1 cellular context compared by ENCODE assay signal in the genomic region with DNA sequence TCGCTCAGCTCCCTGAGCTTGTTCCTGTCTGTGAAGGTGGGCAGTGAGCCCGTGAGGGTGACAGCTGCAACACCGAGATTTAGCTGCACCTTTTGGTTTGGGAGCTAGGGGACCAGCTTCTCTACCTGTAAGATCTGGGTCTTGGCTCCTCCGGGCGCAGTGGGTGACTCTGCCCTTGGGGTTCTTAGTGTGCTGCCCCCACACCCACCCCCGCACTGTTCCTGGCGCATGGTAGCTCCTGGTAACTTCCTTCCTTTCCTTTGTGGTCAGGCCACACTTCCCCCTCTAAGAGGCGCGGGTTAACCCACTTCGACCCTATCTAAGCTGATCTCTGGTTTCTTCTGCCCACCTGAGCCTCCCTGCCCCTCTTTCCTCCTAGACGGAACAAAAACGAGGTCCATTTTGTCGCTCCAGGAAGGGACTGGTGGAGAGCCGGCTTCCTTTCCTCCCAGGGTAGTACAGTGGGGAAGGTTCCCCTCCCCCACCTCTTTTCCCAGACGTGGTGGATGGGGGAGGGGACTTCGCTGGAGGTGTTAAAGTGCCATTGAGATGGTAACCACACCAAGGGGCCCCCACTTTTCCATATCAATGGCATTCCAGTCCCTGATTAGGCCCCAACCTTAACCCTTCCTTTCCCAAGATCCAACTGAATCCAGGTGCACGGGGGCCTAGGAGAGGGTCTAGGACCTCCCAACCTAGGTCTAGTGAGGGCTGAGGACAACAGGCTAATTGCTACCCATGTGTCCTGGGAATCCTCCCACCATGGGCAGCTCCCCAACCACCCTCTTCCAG.
TF ChIP-seq lines count a peak whose summit lies in the region.

No MANE protein-coding gene starts in this region.

TF ChIP-seq in K562, 482 proteins besides CTCF, POLR2A, EP300 and RAD21 (continued from another document and continues in another):
- TF ChIP-seq, protein P1, sequence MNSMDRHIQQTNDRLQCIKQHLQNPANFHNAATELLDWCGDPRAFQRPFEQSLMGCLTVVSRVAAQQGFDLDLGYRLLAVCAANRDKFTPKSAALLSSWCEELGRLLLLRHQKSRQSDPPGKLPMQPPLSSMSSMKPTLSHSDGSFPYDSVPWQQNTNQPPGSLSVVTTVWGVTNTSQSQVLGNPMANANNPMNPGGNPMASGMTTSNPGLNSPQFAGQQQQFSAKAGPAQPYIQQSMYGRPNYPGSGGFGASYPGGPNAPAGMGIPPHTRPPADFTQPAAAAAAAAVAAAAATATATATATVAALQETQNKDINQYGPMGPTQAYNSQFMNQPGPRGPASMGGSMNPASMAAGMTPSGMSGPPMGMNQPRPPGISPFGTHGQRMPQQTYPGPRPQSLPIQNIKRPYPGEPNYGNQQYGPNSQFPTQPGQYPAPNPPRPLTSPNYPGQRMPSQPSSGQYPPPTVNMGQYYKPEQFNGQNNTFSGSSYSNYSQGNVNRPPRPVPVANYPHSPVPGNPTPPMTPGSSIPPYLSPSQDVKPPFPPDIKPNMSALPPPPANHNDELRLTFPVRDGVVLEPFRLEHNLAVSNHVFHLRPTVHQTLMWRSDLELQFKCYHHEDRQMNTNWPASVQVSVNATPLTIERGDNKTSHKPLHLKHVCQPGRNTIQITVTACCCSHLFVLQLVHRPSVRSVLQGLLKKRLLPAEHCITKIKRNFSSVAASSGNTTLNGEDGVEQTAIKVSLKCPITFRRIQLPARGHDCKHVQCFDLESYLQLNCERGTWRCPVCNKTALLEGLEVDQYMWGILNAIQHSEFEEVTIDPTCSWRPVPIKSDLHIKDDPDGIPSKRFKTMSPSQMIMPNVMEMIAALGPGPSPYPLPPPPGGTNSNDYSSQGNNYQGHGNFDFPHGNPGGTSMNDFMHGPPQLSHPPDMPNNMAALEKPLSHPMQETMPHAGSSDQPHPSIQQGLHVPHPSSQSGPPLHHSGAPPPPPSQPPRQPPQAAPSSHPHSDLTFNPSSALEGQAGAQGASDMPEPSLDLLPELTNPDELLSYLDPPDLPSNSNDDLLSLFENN (IDR thresholded peaks at IDR 0.05; ENCODE audit: low read depth in 2 of 2, low read length in 2 of 2) = 0 out of 4 replicates have a peak, but pooled peaks of 1 of the 2 experiments have one; percentile 11
- TF ChIP-seq CTBP1 (IDR thresholded peaks at IDR 0.05; ENCODE audit: borderline replicate concordance) (peak; percentile 73), GABPA (tag; conservative IDR thresholded peaks at IDR 0.05; ENCODE audit: low read depth) (peak; percentile 84), ZNF133 (CRISPR knock-in tag; IDR thresholded peaks at IDR 0.05) (no peak), EHMT2 (IDR thresholded peaks at IDR 0.05) (peak; percentile 23; the same call in 1 of the 2 replicates), ZNF79 (CRISPR knock-in tag; IDR thresholded peaks at IDR 0.05; ENCODE audit: low read depth) (no peak), TAF15 (IDR thresholded peaks at IDR 0.05; ENCODE audit: low read depth, low read length) (no peak), RCOR1 (IDR thresholded peaks at IDR 0.05; ENCODE audit: borderline replicate concordance in 1 of 2, low read depth in 2 of 2, low read length in 2 of 2) (0 out of 4 replicates have a peak, but pooled peaks of 1 of the 2 experiments have one; percentile 6), FOS (IDR thresholded peaks at IDR 0.05; ENCODE audit: extremely low read depth, insufficient read length) (no peak), ZNF146 (CRISPR knock-in tag; IDR thresholded peaks at IDR 0.05; ENCODE audit: unreplicated experiment) (no peak), SETDB1 (IDR thresholded peaks at IDR 0.05; ENCODE audit: low read length) (no peak), MTA3 (IDR thresholded peaks at IDR 0.05; ENCODE audit: borderline replicate concordance) (peak; percentile 82), POLR2G (IDR thresholded peaks at IDR 0.05; ENCODE audit: low read depth, low read length) (peak; percentile 25; the same call in 1 of the 2 replicates), CBX1 (IDR thresholded peaks at IDR 0.05; ENCODE audit: low read depth) (no peak), ZNF12 (CRISPR knock-in tag; IDR thresholded peaks at IDR 0.05) (no peak), HDGF (IDR thresholded peaks at IDR 0.05) (peak; percentile 19; the same call in 1 of the 2 replicates), JUNB (CRISPR knock-in tag; conservative IDR thresholded peaks at IDR 0.05) (no peak), NFATC3 (IDR thresholded peaks at IDR 0.05) (no peak), KHSRP (IDR thresholded peaks at IDR 0.05) (no peak), MTA2 (IDR thresholded peaks at IDR 0.05; ENCODE audit: low read depth) (no peak), PYGO2 (tag; IDR thresholded peaks at IDR 0.05) (no peak), SMC3 (conservative IDR thresholded peaks at IDR 0.05; ENCODE audit: insufficient read depth, low read depth, low read length) (no peak)
- TF ChIP-seq, protein P2, sequence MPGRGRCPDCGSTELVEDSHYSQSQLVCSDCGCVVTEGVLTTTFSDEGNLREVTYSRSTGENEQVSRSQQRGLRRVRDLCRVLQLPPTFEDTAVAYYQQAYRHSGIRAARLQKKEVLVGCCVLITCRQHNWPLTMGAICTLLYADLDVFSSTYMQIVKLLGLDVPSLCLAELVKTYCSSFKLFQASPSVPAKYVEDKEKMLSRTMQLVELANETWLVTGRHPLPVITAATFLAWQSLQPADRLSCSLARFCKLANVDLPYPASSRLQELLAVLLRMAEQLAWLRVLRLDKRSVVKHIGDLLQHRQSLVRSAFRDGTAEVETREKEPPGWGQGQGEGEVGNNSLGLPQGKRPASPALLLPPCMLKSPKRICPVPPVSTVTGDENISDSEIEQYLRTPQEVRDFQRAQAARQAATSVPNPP (IDR thresholded peaks at IDR 0.05; ENCODE audit: borderline replicate concordance, insufficient read depth, insufficient read length) = no peak
- TF ChIP-seq, protein P3, sequence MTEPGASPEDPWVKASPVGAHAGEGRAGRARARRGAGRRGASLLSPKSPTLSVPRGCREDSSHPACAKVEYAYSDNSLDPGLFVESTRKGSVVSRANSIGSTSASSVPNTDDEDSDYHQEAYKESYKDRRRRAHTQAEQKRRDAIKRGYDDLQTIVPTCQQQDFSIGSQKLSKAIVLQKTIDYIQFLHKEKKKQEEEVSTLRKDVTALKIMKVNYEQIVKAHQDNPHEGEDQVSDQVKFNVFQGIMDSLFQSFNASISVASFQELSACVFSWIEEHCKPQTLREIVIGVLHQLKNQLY (CRISPR knock-in tag; conservative IDR thresholded peaks at IDR 0.05) = no peak
- TF ChIP-seq, protein P4, sequence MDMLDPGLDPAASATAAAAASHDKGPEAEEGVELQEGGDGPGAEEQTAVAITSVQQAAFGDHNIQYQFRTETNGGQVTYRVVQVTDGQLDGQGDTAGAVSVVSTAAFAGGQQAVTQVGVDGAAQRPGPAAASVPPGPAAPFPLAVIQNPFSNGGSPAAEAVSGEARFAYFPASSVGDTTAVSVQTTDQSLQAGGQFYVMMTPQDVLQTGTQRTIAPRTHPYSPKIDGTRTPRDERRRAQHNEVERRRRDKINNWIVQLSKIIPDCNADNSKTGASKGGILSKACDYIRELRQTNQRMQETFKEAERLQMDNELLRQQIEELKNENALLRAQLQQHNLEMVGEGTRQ (CRISPR knock-in tag; IDR thresholded peaks at IDR 0.05) = no peak
- TF ChIP-seq, protein P5, sequence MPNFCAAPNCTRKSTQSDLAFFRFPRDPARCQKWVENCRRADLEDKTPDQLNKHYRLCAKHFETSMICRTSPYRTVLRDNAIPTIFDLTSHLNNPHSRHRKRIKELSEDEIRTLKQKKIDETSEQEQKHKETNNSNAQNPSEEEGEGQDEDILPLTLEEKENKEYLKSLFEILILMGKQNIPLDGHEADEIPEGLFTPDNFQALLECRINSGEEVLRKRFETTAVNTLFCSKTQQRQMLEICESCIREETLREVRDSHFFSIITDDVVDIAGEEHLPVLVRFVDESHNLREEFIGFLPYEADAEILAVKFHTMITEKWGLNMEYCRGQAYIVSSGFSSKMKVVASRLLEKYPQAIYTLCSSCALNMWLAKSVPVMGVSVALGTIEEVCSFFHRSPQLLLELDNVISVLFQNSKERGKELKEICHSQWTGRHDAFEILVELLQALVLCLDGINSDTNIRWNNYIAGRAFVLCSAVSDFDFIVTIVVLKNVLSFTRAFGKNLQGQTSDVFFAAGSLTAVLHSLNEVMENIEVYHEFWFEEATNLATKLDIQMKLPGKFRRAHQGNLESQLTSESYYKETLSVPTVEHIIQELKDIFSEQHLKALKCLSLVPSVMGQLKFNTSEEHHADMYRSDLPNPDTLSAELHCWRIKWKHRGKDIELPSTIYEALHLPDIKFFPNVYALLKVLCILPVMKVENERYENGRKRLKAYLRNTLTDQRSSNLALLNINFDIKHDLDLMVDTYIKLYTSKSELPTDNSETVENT (CRISPR knock-in tag; IDR thresholded peaks at IDR 0.05) = no peak
- TF ChIP-seq, protein P6, sequence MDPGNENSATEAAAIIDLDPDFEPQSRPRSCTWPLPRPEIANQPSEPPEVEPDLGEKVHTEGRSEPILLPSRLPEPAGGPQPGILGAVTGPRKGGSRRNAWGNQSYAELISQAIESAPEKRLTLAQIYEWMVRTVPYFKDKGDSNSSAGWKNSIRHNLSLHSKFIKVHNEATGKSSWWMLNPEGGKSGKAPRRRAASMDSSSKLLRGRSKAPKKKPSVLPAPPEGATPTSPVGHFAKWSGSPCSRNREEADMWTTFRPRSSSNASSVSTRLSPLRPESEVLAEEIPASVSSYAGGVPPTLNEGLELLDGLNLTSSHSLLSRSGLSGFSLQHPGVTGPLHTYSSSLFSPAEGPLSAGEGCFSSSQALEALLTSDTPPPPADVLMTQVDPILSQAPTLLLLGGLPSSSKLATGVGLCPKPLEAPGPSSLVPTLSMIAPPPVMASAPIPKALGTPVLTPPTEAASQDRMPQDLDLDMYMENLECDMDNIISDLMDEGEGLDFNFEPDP (CRISPR knock-in tag; IDR thresholded peaks at IDR 0.05) = no peak
- TF ChIP-seq, protein P7, sequence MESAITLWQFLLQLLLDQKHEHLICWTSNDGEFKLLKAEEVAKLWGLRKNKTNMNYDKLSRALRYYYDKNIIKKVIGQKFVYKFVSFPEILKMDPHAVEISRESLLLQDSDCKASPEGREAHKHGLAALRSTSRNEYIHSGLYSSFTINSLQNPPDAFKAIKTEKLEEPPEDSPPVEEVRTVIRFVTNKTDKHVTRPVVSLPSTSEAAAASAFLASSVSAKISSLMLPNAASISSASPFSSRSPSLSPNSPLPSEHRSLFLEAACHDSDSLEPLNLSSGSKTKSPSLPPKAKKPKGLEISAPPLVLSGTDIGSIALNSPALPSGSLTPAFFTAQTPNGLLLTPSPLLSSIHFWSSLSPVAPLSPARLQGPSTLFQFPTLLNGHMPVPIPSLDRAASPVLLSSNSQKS (CRISPR knock-in tag; IDR thresholded peaks at IDR 0.05) = no peak
- TF ChIP-seq, protein P8, sequence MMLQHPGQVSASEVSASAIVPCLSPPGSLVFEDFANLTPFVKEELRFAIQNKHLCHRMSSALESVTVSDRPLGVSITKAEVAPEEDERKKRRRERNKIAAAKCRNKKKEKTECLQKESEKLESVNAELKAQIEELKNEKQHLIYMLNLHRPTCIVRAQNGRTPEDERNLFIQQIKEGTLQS (IDR thresholded peaks at IDR 0.05) = peak; percentile 31; the same call in 1 of the 2 replicates
- TF ChIP-seq, protein P8 (CRISPR knock-in tag; conservative IDR thresholded peaks at IDR 0.05) = no peak
- TF ChIP-seq, protein P9, sequence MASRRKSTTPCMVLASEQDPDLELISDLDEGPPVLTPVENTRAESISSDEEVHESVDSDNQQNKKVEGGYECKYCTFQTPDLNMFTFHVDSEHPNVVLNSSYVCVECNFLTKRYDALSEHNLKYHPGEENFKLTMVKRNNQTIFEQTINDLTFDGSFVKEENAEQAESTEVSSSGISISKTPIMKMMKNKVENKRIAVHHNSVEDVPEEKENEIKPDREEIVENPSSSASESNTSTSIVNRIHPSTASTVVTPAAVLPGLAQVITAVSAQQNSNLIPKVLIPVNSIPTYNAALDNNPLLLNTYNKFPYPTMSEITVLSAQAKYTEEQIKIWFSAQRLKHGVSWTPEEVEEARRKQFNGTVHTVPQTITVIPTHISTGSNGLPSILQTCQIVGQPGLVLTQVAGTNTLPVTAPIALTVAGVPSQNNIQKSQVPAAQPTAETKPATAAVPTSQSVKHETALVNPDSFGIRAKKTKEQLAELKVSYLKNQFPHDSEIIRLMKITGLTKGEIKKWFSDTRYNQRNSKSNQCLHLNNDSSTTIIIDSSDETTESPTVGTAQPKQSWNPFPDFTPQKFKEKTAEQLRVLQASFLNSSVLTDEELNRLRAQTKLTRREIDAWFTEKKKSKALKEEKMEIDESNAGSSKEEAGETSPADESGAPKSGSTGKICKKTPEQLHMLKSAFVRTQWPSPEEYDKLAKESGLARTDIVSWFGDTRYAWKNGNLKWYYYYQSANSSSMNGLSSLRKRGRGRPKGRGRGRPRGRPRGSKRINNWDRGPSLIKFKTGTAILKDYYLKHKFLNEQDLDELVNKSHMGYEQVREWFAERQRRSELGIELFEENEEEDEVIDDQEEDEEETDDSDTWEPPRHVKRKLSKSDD (conservative IDR thresholded peaks at IDR 0.05; ENCODE audit: low read length) = no peak
- TF ChIP-seq, protein P10, sequence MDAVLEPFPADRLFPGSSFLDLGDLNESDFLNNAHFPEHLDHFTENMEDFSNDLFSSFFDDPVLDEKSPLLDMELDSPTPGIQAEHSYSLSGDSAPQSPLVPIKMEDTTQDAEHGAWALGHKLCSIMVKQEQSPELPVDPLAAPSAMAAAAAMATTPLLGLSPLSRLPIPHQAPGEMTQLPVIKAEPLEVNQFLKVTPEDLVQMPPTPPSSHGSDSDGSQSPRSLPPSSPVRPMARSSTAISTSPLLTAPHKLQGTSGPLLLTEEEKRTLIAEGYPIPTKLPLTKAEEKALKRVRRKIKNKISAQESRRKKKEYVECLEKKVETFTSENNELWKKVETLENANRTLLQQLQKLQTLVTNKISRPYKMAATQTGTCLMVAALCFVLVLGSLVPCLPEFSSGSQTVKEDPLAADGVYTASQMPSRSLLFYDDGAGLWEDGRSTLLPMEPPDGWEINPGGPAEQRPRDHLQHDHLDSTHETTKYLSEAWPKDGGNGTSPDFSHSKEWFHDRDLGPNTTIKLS (IDR thresholded peaks at IDR 0.05; ENCODE audit: borderline replicate concordance, low read depth) = peak; percentile 29; the same call in 1 of the 2 replicates
- TF ChIP-seq, protein P11, sequence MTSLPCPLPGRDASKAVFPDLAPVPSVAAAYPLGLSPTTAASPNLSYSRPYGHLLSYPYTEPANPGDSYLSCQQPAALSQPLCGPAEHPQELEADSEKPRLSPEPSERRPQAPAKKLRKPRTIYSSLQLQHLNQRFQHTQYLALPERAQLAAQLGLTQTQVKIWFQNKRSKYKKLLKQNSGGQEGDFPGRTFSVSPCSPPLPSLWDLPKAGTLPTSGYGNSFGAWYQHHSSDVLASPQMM (CRISPR knock-in tag; IDR thresholded peaks at IDR 0.05) = no peak
- TF ChIP-seq, protein P12, sequence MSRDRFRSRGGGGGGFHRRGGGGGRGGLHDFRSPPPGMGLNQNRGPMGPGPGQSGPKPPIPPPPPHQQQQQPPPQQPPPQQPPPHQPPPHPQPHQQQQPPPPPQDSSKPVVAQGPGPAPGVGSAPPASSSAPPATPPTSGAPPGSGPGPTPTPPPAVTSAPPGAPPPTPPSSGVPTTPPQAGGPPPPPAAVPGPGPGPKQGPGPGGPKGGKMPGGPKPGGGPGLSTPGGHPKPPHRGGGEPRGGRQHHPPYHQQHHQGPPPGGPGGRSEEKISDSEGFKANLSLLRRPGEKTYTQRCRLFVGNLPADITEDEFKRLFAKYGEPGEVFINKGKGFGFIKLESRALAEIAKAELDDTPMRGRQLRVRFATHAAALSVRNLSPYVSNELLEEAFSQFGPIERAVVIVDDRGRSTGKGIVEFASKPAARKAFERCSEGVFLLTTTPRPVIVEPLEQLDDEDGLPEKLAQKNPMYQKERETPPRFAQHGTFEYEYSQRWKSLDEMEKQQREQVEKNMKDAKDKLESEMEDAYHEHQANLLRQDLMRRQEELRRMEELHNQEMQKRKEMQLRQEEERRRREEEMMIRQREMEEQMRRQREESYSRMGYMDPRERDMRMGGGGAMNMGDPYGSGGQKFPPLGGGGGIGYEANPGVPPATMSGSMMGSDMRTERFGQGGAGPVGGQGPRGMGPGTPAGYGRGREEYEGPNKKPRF (IDR thresholded peaks at IDR 0.05; ENCODE audit: low read depth, low read length) = no peak
